14 cellular contexts compared by ENCODE assay signal in the genomic region with DNA sequence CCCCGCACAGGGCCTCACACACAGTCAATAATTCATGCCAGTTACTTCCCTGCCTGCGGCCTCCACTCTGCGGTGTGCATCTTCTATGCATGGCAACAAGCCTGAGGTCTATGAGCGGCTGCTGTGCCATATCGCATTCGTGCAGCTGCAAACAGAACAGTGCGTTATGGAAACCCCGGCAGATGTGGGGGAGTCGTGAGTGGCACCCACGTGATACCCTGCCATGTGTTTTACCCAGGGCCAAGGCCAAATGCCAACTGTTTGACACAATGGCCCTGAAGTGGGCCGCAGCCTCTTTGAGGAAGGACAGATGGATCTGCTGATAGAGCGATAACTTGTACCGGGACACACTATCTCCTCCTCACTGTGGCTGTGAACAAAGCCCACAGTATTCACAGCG. TPM values are rescaled to one million over a fixed set of nuclear protein-coding genes. Genes with fewer than 3 reads are reported as not detected.
DNase-seq lines count a peak whose midpoint lies in the region; ATAC-seq and TF ChIP-seq lines count a peak whose summit lies in the region.
"Had no signal": no experiment of that assay in that cellular context is flagged by ENCODE, and none has a peak within 500 bp of the region (broad histone marks: within the 10 kb centered on the region; RNA-seq: fewer than 3 reads in every experiment).

No MANE protein-coding gene starts in this region.

- H2AFZ ChIP-seq in PC-3 (ENCODE audit: low read length) = no peak overlapping the region
- H2AFZ ChIP-seq: PC-9 had no signal

- H3K4me1 Mint-ChIP-seq in activated CD4-positive, alpha-beta memory T cell treated with anti-CD3 and anti-CD28 coated beads, Interleukin-2, amount 10 ng/mL, durations not matched to agents 7 days and 5 days = no peaks in the 10 kb centered on the region

- H3K9me2 ChIP-seq in PC-3 (replicated peaks; ENCODE audit: low read length) = no peaks in the 10 kb centered on the region

- no peak for TF ChIP-seq CTCF in GM20000 (IDR thresholded peaks at IDR 0.05; ENCODE audit: extremely low read depth, missing control alignments)
- TF ChIP-seq CTCF in PC-3 (conservative IDR thresholded peaks at IDR 0.05; ENCODE audit: low read depth, low read length) = no peak

- no peak for ATAC-seq in PC-3
- ATAC-seq: mucosa of descending colon had no signal

- H3K9me3 ChIP-seq in PC-3 (ENCODE audit: low read length) = no peaks in the 10 kb centered on the region
- H3K9me3 ChIP-seq: heart right ventricle, mucosa of descending colon had no signal

- no peak overlapping the region for H3K4me3 ChIP-seq in PC-3 (ENCODE audit: low read length)
- H3K4me3 ChIP-seq: heart right ventricle, mucosa of descending colon, PC-9 had no signal

- intact Hi-C loops in head of caudate nucleus (cut with DNase I) = no loop called here
- intact Hi-C loops in posterior cingulate gyrus (cut with DNase I) = no loop called here
- intact Hi-C loops in PC-3 (cut with micrococcal nuclease) = no loop called here

- H3K27me3 Mint-ChIP-seq in activated CD4-positive, alpha-beta memory T cell treated with anti-CD3 and anti-CD28 coated beads, Interleukin-2, amount 10 ng/mL, durations not matched to agents 7 days and 5 days = peaks cover 3% of the 10 kb centered on the region

- peaks cover 13% of the 10 kb centered on the region; the same call in 1 of the 2 replicates for H3K36me3 ChIP-seq in PC-3 (ENCODE audit: low read depth, low read length)

- peaks cover 3% of the 10 kb centered on the region for H3K9me3 Mint-ChIP-seq in activated CD4-positive, alpha-beta memory T cell treated with anti-CD3 and anti-CD28 coated beads, Interleukin-2, amount 10 ng/mL, durations not matched to agents 7 days and 5 days
- H3K9me3 Mint-ChIP-seq: H9 had no signal

- H3K27me3 ChIP-seq in PC-3 (ENCODE audit: low read length) = no peaks in the 10 kb centered on the region
- H3K27me3 ChIP-seq: heart right ventricle had no signal

- peaks cover 32% of the 10 kb centered on the region for H3K4me1 ChIP-seq in PC-3 (ENCODE audit: insufficient read depth, low read length)

- no peak overlapping the region for H3K4me2 ChIP-seq in PC-3 (ENCODE audit: low read length)
- H3K4me2 ChIP-seq: PC-9 had no signal

- DNase-seq in GDM1 (lab: John Stamatoyannopoulos, UW) (peak; percentile 99), RPMI7951 (ENCODE audit: low read depth) (peak; percentile 95), head of caudate nucleus (peak; percentile 57 to 89 (median 78)), posterior cingulate gyrus (peak; percentile 46 to 96 (median 76)), GM20000 (ENCODE audit: low spot score) (no peak), COLO668 (lab: John Stamatoyannopoulos, UW; ENCODE audit: unreplicated experiment) (no peak), PC-3 (no peak)
- no peak for DNase-seq in activated CD4-positive, alpha-beta memory T cell treated with anti-CD3 and anti-CD28 coated beads, Interleukin-2, amount 10 ng/mL, durations not matched to agents 7 days and 5 days
- DNase-seq: activated CD8-positive, alpha-beta memory T cell treated with anti-CD3 and anti-CD28 coated beads, Interleukin-2, amount 50 U/mL, for 4 hours; H9; heart right ventricle; NCI-H2081; PC-9 had no signal

- H3F3A ChIP-seq in PC-3 (ENCODE audit: low read length, unreplicated experiment) = no peaks in the 10 kb centered on the region

- peaks cover 97% of the 10 kb centered on the region for H3K79me2 ChIP-seq in PC-3 (ENCODE audit: low read length)

- POLR2A ChIA-PET in activated CD4-positive, alpha-beta memory T cell treated with anti-CD3 and anti-CD28 coated beads, Interleukin-2, amount 10 ng/mL, durations not matched to agents 7 days and 5 days (lab: Charles Lee) = no interaction called here
- POLR2A ChIA-PET in PC-3 (lab: Charles Lee; ENCODE audit: unreplicated experiment) = no interaction called here

- no peak overlapping the region for H3K4me3 Mint-ChIP-seq in activated CD4-positive, alpha-beta memory T cell treated with anti-CD3 and anti-CD28 coated beads, Interleukin-2, amount 10 ng/mL, durations not matched to agents 7 days and 5 days
- H3K4me3 Mint-ChIP-seq: H9 had no signal

- no peaks in the 10 kb centered on the region; the same call in 1 of the 2 replicates for H4K20me1 ChIP-seq in PC-3 (ENCODE audit: low read length)

- BruUV-seq in PC-3 (replicated peaks; lab: Mats Ljungman, UMichigan) = no TSS peak

- H3K27ac Mint-ChIP-seq in activated CD4-positive, alpha-beta memory T cell treated with anti-CD3 and anti-CD28 coated beads, Interleukin-2, amount 10 ng/mL, durations not matched to agents 7 days and 5 days = no peak overlapping the region

- H3K9ac ChIP-seq in PC-3 (ENCODE audit: low read length) = no peak overlapping the region

- no peaks in the 10 kb centered on the region for H3K36me3 Mint-ChIP-seq in activated CD4-positive, alpha-beta memory T cell treated with anti-CD3 and anti-CD28 coated beads, Interleukin-2, amount 10 ng/mL, durations not matched to agents 7 days and 5 days (ENCODE audit: low read depth)

- no peak overlapping the region for H3K27ac ChIP-seq in PC-3 (ENCODE audit: low read length)
- H3K27ac ChIP-seq: PC-9 had no signal

- CTCF ChIA-PET in activated CD4-positive, alpha-beta memory T cell treated with anti-CD3 and anti-CD28 coated beads, Interleukin-2, amount 10 ng/mL, durations not matched to agents 7 days and 5 days (lab: Charles Lee) = no interaction called here
- CTCF ChIA-PET in PC-3 (lab: Charles Lee) = no interaction called here

RNA-seq across cellular contexts. Expression of a gene that starts 13.3 kb away (rescaled TPM):
- 147 and 149 TPM in 2 replicates for total RNA-seq in RPMI7951 (2014; rRNA removed; shearing (Covaris generic))
- total RNA-seq in activated CD4-positive, alpha-beta memory T cell treated with anti-CD3 and anti-CD28 coated beads, Interleukin-2, amount 10 ng/mL, durations not matched to agents 7 days and 5 days = under 1 TPM; 0.15 to 0.18 TPM
- total RNA-seq in PC-3 (2014; rRNA removed) = 71.4 and 72.3 TPM in 2 replicates

Comparison
In these comparisons a context has a peak if more than half of its experiments do, and no peak if none do; other contexts are left out.
1. DNase-seq: peak in GDM1 (single experiment), RPMI7951 (single experiment), head of caudate nucleus (42 of 42) and posterior cingulate gyrus (10 of 10); none in GM20000 (single experiment), COLO668 (single experiment), activated CD4-positive, alpha-beta memory T cell treated with anti-CD3 and anti-CD28 coated beads, Interleukin-2, amount 10 ng/mL, durations not matched to agents 7 days and 5 days (single experiment) and PC-3 (single experiment).
2. RNA of a gene that starts 13.3 kb away (total RNA-seq): 147 to 149 TPM in RPMI7951 and 71.4 to 72.3 TPM in PC-3; 0.15 to 0.18 TPM in activated CD4-positive, alpha-beta memory T cell treated with anti-CD3 and anti-CD28 coated beads, Interleukin-2, amount 10 ng/mL, durations not matched to agents 7 days and 5 days; every median in the first group is over 10 times any median in the second.